In the genomic region with DNA sequence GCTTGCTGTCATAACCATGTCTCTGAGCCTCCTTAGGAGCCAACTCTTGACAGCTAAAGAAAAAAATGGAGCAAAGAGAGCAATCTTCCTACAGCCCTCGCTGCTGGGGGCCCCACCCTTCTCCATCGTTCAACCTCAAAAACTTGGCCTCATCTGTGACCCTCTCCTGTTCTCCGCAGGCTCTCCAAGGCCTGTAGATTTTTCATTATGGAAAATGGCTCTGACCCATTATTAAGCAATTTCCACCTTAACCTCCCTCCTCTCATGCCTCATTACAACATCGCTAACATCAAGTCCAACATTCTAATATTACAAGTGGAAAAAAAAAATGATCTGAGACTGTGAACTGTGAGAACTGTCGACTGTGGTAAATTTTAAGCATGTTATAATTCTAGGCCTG, we compare ENCODE assay signal across 1 cellular context.
TF ChIP-seq lines count a peak whose summit lies in the region.

No MANE protein-coding gene starts in this region.

TF ChIP-seq in IMR-90, 13 proteins besides CTCF, POLR2A, EP300 and RAD21:
- TF ChIP-seq, protein P1, sequence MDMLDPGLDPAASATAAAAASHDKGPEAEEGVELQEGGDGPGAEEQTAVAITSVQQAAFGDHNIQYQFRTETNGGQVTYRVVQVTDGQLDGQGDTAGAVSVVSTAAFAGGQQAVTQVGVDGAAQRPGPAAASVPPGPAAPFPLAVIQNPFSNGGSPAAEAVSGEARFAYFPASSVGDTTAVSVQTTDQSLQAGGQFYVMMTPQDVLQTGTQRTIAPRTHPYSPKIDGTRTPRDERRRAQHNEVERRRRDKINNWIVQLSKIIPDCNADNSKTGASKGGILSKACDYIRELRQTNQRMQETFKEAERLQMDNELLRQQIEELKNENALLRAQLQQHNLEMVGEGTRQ (IDR thresholded peaks at IDR 0.05; ENCODE audit: low read depth, low read length) = no peak
- TF ChIP-seq MAFK (IDR thresholded peaks at IDR 0.05; ENCODE audit: low read depth, low read length) (no peak), FOS (IDR thresholded peaks at IDR 0.05; ENCODE audit: low read depth, low read length) (no peak), MXI1 (IDR thresholded peaks at IDR 0.05; ENCODE audit: borderline replicate concordance, low read depth, low read length) (no peak), RFX5 (IDR thresholded peaks at IDR 0.05; ENCODE audit: low read depth, low read length) (no peak), RCOR1 (IDR thresholded peaks at IDR 0.05; ENCODE audit: insufficient replicate concordance, low read length) (no peak), NFE2L2 (IDR thresholded peaks at IDR 0.05; ENCODE audit: low read depth, low read length) (no peak), BHLHE40 (IDR thresholded peaks at IDR 0.05; ENCODE audit: low read depth, low read length) (no peak), CHD1 (IDR thresholded peaks at IDR 0.05; ENCODE audit: low read depth, low read length) (no peak), MAZ (IDR thresholded peaks at IDR 0.05; ENCODE audit: borderline replicate concordance, low read depth, low read length) (no peak), CEBPB (IDR thresholded peaks at IDR 0.05; ENCODE audit: low read depth, low read length) (no peak), SMC3 (IDR thresholded peaks at IDR 0.05; ENCODE audit: low read depth, low read length) (no peak)
- TF ChIP-seq, protein P2, sequence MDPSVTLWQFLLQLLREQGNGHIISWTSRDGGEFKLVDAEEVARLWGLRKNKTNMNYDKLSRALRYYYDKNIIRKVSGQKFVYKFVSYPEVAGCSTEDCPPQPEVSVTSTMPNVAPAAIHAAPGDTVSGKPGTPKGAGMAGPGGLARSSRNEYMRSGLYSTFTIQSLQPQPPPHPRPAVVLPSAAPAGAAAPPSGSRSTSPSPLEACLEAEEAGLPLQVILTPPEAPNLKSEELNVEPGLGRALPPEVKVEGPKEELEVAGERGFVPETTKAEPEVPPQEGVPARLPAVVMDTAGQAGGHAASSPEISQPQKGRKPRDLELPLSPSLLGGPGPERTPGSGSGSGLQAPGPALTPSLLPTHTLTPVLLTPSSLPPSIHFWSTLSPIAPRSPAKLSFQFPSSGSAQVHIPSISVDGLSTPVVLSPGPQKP (IDR thresholded peaks at IDR 0.05; ENCODE audit: borderline replicate concordance, low read depth, low read length) = no peak
